24 cellular contexts compared by ENCODE assay signal in genomic region chr2:237162959-237163358, GRCh38.
DNase-seq lines count a peak whose midpoint lies in the region; FAIRE-seq and TF ChIP-seq lines count a peak whose summit lies in the region.
"Had no signal": no experiment of that assay in that cellular context is flagged by ENCODE, and none has a peak within 500 bp of the region (broad histone marks: within the 10 kb centered on the region; RNA-seq: fewer than 3 reads in every experiment).

No MANE protein-coding gene starts in this region.

- H3K4me2 ChIP-seq in BLaER1 treated with 17β-estradiol and CSF1 and Interleukin-3, amounts not matched to agents 10 nM and 100 nM, result peak overlapping the region in 6 of 11 experiments; percentile 0 to 69 (median 18); a peak in 6 of 22 replicates
- peak overlapping the region; percentile 30; the same call in 1 of the 2 replicates for H3K4me2 ChIP-seq in MM.1S (ENCODE audit: low read depth, low read length)
- H3K4me2 ChIP-seq in astrocyte (ENCODE audit: low read length), result no peak overlapping the region
- no peak overlapping the region for H3K4me2 ChIP-seq in osteoblast (ENCODE audit: insufficient read depth, low read length)

- no peaks in the 10 kb centered on the region for H3K36me3 ChIP-seq in BLaER1 treated with 17β-estradiol and CSF1 and Interleukin-3, amounts not matched to agents 10 nM and 100 nM
- H3K36me3 ChIP-seq in MM.1S (replicated peaks; ENCODE audit: insufficient read depth, low read length) (no peaks in the 10 kb centered on the region), astrocyte (ENCODE audit: insufficient read depth, low read length) (no peaks in the 10 kb centered on the region), osteoblast (ENCODE audit: insufficient read depth, low read length) (no peaks in the 10 kb centered on the region), thyroid gland (no peaks in the 10 kb centered on the region)
- H3K36me3 ChIP-seq in effector memory CD4-positive, alpha-beta T cell (ENCODE audit: control insufficient read depth, insufficient read depth, low read length), result no peaks in the 10 kb centered on the region

- H3K9ac ChIP-seq in BLaER1 treated with 17β-estradiol and CSF1 and Interleukin-3, amounts not matched to agents 10 nM and 100 nM, result no peak overlapping the region
- no peak overlapping the region for H3K9ac ChIP-seq in MM.1S (ENCODE audit: low read length)
- no peak overlapping the region for H3K9ac ChIP-seq in astrocyte (ENCODE audit: low read length)

- H3K36me3 Mint-ChIP-seq in astrocyte (ENCODE audit: low read depth, unreplicated experiment), result peaks cover 6% of the 10 kb centered on the region
- H3K36me3 Mint-ChIP-seq: CD8-positive, alpha-beta T cell had no signal

- H4K20me1 ChIP-seq in BLaER1 treated with 17β-estradiol and CSF1 and Interleukin-3, amounts not matched to agents 10 nM and 100 nM, result no peaks in the 10 kb centered on the region
- H4K20me1 ChIP-seq in MM.1S (ENCODE audit: insufficient read depth, low read length) (no peaks in the 10 kb centered on the region), astrocyte (ENCODE audit: insufficient read depth, low read length) (no peaks in the 10 kb centered on the region), osteoblast (ENCODE audit: insufficient read depth, low read length) (no peaks in the 10 kb centered on the region)

- no peak overlapping the region for H3K4me3 ChIP-seq in BLaER1 treated with 17β-estradiol and CSF1 and Interleukin-3, amounts not matched to agents 10 nM and 100 nM
- no peak overlapping the region for H3K4me3 ChIP-seq in MM.1S (ENCODE audit: low read length)
- no peak overlapping the region for H3K4me3 ChIP-seq in astrocyte (ENCODE audit: insufficient read depth, low read depth, low read length)
- no peak overlapping the region for H3K4me3 ChIP-seq in osteoblast (ENCODE audit: insufficient read depth, low read length)
- no peak overlapping the region for H3K4me3 ChIP-seq in effector memory CD4-positive, alpha-beta T cell (ENCODE audit: insufficient read depth, low read depth, low read length, poor library complexity, severe bottlenecking)
- H3K4me3 ChIP-seq in thyroid gland (replicated peaks in 1 of 3), result no peak overlapping the region

- no peak for TF ChIP-seq POLR2A in thyroid gland (IDR thresholded peaks at IDR 0.05)

- H3K4me3 Mint-ChIP-seq in astrocyte (ENCODE audit: unreplicated experiment), result no peak overlapping the region
- H3K4me3 Mint-ChIP-seq: CD8-positive, alpha-beta T cell had no signal

- H3K9me3 Mint-ChIP-seq in astrocyte (ENCODE audit: unreplicated experiment), result peaks cover under 1% of the 10 kb centered on the region

- peak overlapping the region; percentile 59 for H3K27ac Mint-ChIP-seq in astrocyte (ENCODE audit: unreplicated experiment)
- H3K27ac Mint-ChIP-seq: CD8-positive, alpha-beta T cell had no signal

- TF ChIP-seq CTCF in MM.1S (IDR thresholded peaks at IDR 0.05; ENCODE audit: low read length), result no peak
- TF ChIP-seq CTCF in astrocyte (IDR thresholded peaks at IDR 0.05; ENCODE audit: insufficient read depth, low read depth, low read length), result no peak
- TF ChIP-seq CTCF in osteoblast (IDR thresholded peaks at IDR 0.05; ENCODE audit: extremely low read depth, low read depth, low read length), result no peak
- no peak for TF ChIP-seq CTCF in thyroid gland (IDR thresholded peaks at IDR 0.05)

- H3K27me3 ChIP-seq in BLaER1 treated with 17β-estradiol and CSF1 and Interleukin-3, amounts not matched to agents 10 nM and 100 nM, result no peaks in the 10 kb centered on the region
- H3K27me3 ChIP-seq in MM.1S (replicated peaks; ENCODE audit: insufficient read depth, low read length) (no peaks in the 10 kb centered on the region), astrocyte (ENCODE audit: insufficient read depth, low read length) (no peaks in the 10 kb centered on the region), osteoblast (ENCODE audit: insufficient read depth, low read length) (no peaks in the 10 kb centered on the region), thyroid gland (no peaks in the 10 kb centered on the region)
- no peaks in the 10 kb centered on the region for H3K27me3 ChIP-seq in effector memory CD4-positive, alpha-beta T cell (replicated peaks; ENCODE audit: control insufficient read depth, insufficient read depth, low read length, poor library complexity, severe bottlenecking)

- H3K9me3 ChIP-seq in BLaER1 treated with 17β-estradiol and CSF1 and Interleukin-3, amounts not matched to agents 10 nM and 100 nM (replicated peaks in 1 of 11), result peaks cover 1 to 3% (median 2%) of the 10 kb centered on the region in 11 experiments; a peak in 17 of 22 replicates
- H3K9me3 ChIP-seq in MM.1S (replicated peaks; ENCODE audit: insufficient read depth, low read length), result no peaks in the 10 kb centered on the region
- no peaks in the 10 kb centered on the region for H3K9me3 ChIP-seq in astrocyte (ENCODE audit: insufficient read depth, low read depth, low read length)
- no peaks in the 10 kb centered on the region for H3K9me3 ChIP-seq in osteoblast (ENCODE audit: low read depth, low read length)
- H3K9me3 ChIP-seq in effector memory CD4-positive, alpha-beta T cell (ENCODE audit: control insufficient read depth, low read length), result no peaks in the 10 kb centered on the region
- no peaks in the 10 kb centered on the region for H3K9me3 ChIP-seq in thyroid gland
- H3K9me3 ChIP-seq: Caco-2 had no signal

- H3K79me2 ChIP-seq in MM.1S (ENCODE audit: low read length) (no peaks in the 10 kb centered on the region), astrocyte (ENCODE audit: insufficient read depth, low read length) (no peaks in the 10 kb centered on the region), osteoblast (ENCODE audit: insufficient read depth, low read length) (no peaks in the 10 kb centered on the region)

- H3K4me1 Mint-ChIP-seq in astrocyte (ENCODE audit: low read depth, unreplicated experiment), result peaks cover 10% of the 10 kb centered on the region

- FAIRE-seq in astrocyte (lab: Jason Lieb, UNC) (no peak), urothelium cell line (lab: Jason Lieb, UNC) (no peak)

- H3F3A ChIP-seq in MM.1S (ENCODE audit: insufficient read depth, low read length), result no peaks in the 10 kb centered on the region

- no peaks in the 10 kb centered on the region for H3K27me3 Mint-ChIP-seq in astrocyte (ENCODE audit: low read depth, unreplicated experiment)

- 84 to 91% methylated on average over 5 of the region's 5 CpGs for WGBS in thyroid gland, 2 donors

- DNase-seq in MM.1S (peak; percentile 66), astrocyte (ENCODE audit: low read depth) (no peak), osteoblast (ENCODE audit: insufficient read length, low spot score, missing footprints) (no peak), urothelium cell line (ENCODE audit: low spot score) (no peak), thyroid gland (no peak), activated T-cell treated with anti-CD3 and anti-CD28 coated beads for 4 hours (no peak)
- no peak for DNase-seq in effector memory CD4-positive, alpha-beta T cell
- DNase-seq: Caco-2; CD8-positive, alpha-beta T cell; DMS 273 treated with DMSO at 0.1 percent for 48 hours; DMS79; GF-D8; H7; KBM-7; NCI-H1694; NCI-H2029 treated with DMSO at 0.1 percent for 48 hours; NCI-H446 treated with DMSO at 0.1 percent for 48 hours; NCI-H526; NCI-H82; SHP77 had no signal

- no peak overlapping the region for H3K27ac ChIP-seq in BLaER1 treated with 17β-estradiol and CSF1 and Interleukin-3, amounts not matched to agents 10 nM and 100 nM
- peak overlapping the region; percentile 55; the same call in 1 of the 2 replicates for H3K27ac ChIP-seq in MM.1S (ENCODE audit: low read length)
- no peak overlapping the region for H3K27ac ChIP-seq in astrocyte (ENCODE audit: low read depth, low read length)
- H3K27ac ChIP-seq in osteoblast (ENCODE audit: low read depth, low read length), result no peak overlapping the region
- H3K27ac ChIP-seq in effector memory CD4-positive, alpha-beta T cell (ENCODE audit: insufficient read depth, low read length, poor library complexity, severe bottlenecking), result no peak overlapping the region
- no peak overlapping the region for H3K27ac ChIP-seq in thyroid gland
- H3K27ac ChIP-seq: C4-2B, HL-60, RWPE1 had no signal

- H3K4me1 ChIP-seq in BLaER1 treated with 17β-estradiol and CSF1 and Interleukin-3, amounts not matched to agents 10 nM and 100 nM, result peaks cover 8 to 32% (median 23%) of the 10 kb centered on the region in 10 experiments
- 0 out of 2 replicates have a peak, but pooled peaks cover 3% of the 10 kb centered on the region for H3K4me1 ChIP-seq in MM.1S (ENCODE audit: low read length)
- peaks cover 2% of the 10 kb centered on the region for H3K4me1 ChIP-seq in astrocyte (ENCODE audit: insufficient read depth, low read length)
- peaks cover under 1% of the 10 kb centered on the region for H3K4me1 ChIP-seq in osteoblast (ENCODE audit: insufficient read depth, low read length)
- no peaks in the 10 kb centered on the region for H3K4me1 ChIP-seq in effector memory CD4-positive, alpha-beta T cell (ENCODE audit: control insufficient read depth, insufficient read depth, low read length, poor library complexity, severe bottlenecking)
- H3K4me1 ChIP-seq in thyroid gland, result no peaks in the 10 kb centered on the region
- H3K4me1 ChIP-seq: Caco-2 had no signal

- intact Hi-C loops in thyroid gland (cut with DNase I), result no loop called here

- no peaks in the 10 kb centered on the region for H3K9me2 ChIP-seq in MM.1S (replicated peaks; ENCODE audit: insufficient read depth, low read length)

- peak overlapping the region; percentile 3; the same call in 1 of the 2 replicates for H2AFZ ChIP-seq in MM.1S (ENCODE audit: low read length)
- H2AFZ ChIP-seq in astrocyte (ENCODE audit: low read depth, low read length), result no peak overlapping the region
- H2AFZ ChIP-seq in osteoblast (ENCODE audit: low read length), result peak overlapping the region; percentile 7

Comparison
In these comparisons a context has a peak if more than half of its experiments do, and no peak if none do; other contexts are left out.
1. H3K4me2 ChIP-seq: peak in BLaER1 treated with 17β-estradiol and CSF1 and Interleukin-3, amounts not matched to agents 10 nM and 100 nM (6 of 11) and MM.1S (single experiment); none in astrocyte (single experiment) and osteoblast (single experiment).